21 cellular contexts compared by ENCODE assay signal in the genomic region with DNA sequence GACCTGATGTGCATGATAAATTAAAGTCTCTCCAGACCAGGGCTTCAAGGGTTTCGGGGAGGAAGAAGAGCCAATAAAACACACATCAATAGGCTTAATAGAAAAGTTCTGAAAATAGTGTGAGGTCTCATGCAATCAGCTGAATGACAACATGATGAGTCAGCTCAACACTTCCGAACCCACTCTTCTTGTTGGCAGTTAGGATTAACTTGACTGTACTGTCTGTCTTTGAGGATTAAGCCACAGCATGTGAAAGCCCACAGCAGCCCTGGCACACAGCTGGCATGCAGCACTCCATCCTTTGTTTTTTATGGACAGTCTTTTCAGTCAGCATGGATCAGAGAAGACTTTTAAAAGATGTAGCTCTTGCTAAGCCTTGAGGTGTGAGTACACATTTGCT.
A peak's percentile ranks its signal among the peaks of the same experiment; 100 is the strongest.
DNase-seq lines count a peak whose midpoint lies in the region; ATAC-seq, FAIRE-seq and TF ChIP-seq lines count a peak whose summit lies in the region.
"Had no signal": no experiment of that assay in that cellular context is flagged by ENCODE, and none has a peak within 500 bp of the region (broad histone marks: within the 10 kb centered on the region; RNA-seq: fewer than 3 reads in every experiment).

No MANE protein-coding gene starts in this region.

- WGBS in H1 (ENCODE audit: extremely low coverage in 1 of 2, insufficient coverage in 1 of 2, insufficient read length in 1 of 2, insufficient replicate concordance in 2 of 2, low coverage in 1 of 2, low lambda C conversion rate in 2 of 2, missing lambda C conversion rate in 1 of 2), 2 experiments: 97% methylated on average over 2 of the region's 2 CpGs; no CpG with 5 or more reads in 1 of the 2 experiments

- no peak for TF ChIP-seq CTCF in H1 (IDR thresholded peaks at IDR 0.05; ENCODE audit: control extremely low read depth in 1 of 3, insufficient read depth in 1 of 3, low read depth in 1 of 3, low read length in 3 of 3)

- H3K27ac ChIP-seq in H1 (ENCODE audit: low read depth, low read length): no peak overlapping the region
- H3K27ac ChIP-seq: BLaER1, spleen, transverse colon had no signal

- H3K56ac ChIP-seq in H1 (replicated peaks; ENCODE audit: insufficient read length, low read depth, low read length): no peak overlapping the region

- no peak for TF ChIP-seq POLR2A in H1 (IDR thresholded peaks at IDR 0.05; ENCODE audit: control extremely low read depth in 1 of 2, low read depth in 2 of 2, low read length in 2 of 2)

- no peaks in the 10 kb centered on the region for H3K36me3 ChIP-seq in H1 (ENCODE audit: control insufficient read depth in 2 of 4, insufficient read depth in 4 of 4, low read length in 3 of 4)
- H3K36me3 ChIP-seq: BLaER1, spleen, transverse colon had no signal

- no peak for FAIRE-seq in H1 (lab: Jason Lieb, UNC)

- no peak overlapping the region for H3K18ac ChIP-seq in H1 (ENCODE audit: extremely low read depth, low read length)

- H3K4me2 ChIP-seq in H1 (ENCODE audit: insufficient read depth in 1 of 2, low read depth in 2 of 2, low read length in 2 of 2): no peak overlapping the region
- H3K4me2 ChIP-seq: BLaER1 had no signal

- no peak overlapping the region for H3K4ac ChIP-seq in H1 (replicated peaks; ENCODE audit: insufficient read length, low read depth, low read length)

- POLR2A ChIA-PET in H1 (lab: Charles Lee; ENCODE audit: partially characterized antibody): no interaction called here

- H4K91ac ChIP-seq in H1 (replicated peaks; ENCODE audit: insufficient read length, low read length): no peak overlapping the region

- CTCF ChIA-PET in H1 (lab: Charles Lee; ENCODE audit: partially characterized antibody): no interaction called here

- H3K4me1 ChIP-seq in H1 (replicated peaks in 1 of 4; ENCODE audit: control insufficient read depth in 3 of 4, insufficient read depth in 4 of 4, low read length in 3 of 4): peaks cover 0 to 6% (median 0%) of the 10 kb centered on the region in 4 experiments; a peak in 1 of 7 replicates
- H3K4me1 ChIP-seq: BLaER1, spleen, transverse colon had no signal

- H4K20me1 ChIP-seq in H1 (replicated peaks in 1 of 2; ENCODE audit: control insufficient read depth in 1 of 2, insufficient read depth in 2 of 2, low read length in 2 of 2): no peaks in the 10 kb centered on the region
- H4K20me1 ChIP-seq: BLaER1 had no signal

- no peak overlapping the region for H2AK5ac ChIP-seq in H1 (ENCODE audit: low read depth, low read length)

- H3K14ac ChIP-seq in H1 (ENCODE audit: insufficient read length): no peak overlapping the region

- DNase-seq in HPDE6-E6E7 (ENCODE audit: extremely low spot score) (peak; percentile 21), NCI-H524 treated with DMSO at 0.1 percent for 48 hours (lab: John Stamatoyannopoulos, UW) (peak; percentile 33), H1 (ENCODE audit: low read depth in 1 of 2, low spot score in 2 of 2) (no peak), non-pigmented ciliary epithelial cell (ENCODE audit: low read depth) (peak; percentile 6), GOT3 (lab: John Stamatoyannopoulos, UW) (no peak), occipital lobe (lab: John Stamatoyannopoulos, UW) (no peak)
- DNase-seq: activated CD4-positive, alpha-beta memory T cell treated with anti-CD3 and anti-CD28 coated beads for 36 hours; activated naive CD8-positive, alpha-beta T cell treated with anti-CD3 and anti-CD28 coated beads, Interleukin-2, amount 50 U/mL, for 24 hours; activated T-cell treated with anti-CD3 and anti-CD28 coated beads, Interleukin-2, amount 50 U/mL, for 48 hours; caudate nucleus; effector CD4-positive, alpha-beta T cell; hippocampal formation; KBM-7; NCI-H446; spleen; transverse colon had no signal

- H3K23me2 ChIP-seq in H1 (ENCODE audit: low read depth, low read length): no peaks in the 10 kb centered on the region

- no peak overlapping the region for H2BK12ac ChIP-seq in H1 (ENCODE audit: low read depth, low read length)

- H3K23ac ChIP-seq in H1 (ENCODE audit: insufficient read length): no peak overlapping the region

- no peak overlapping the region for H2BK15ac ChIP-seq in H1 (ENCODE audit: low read length)

- H3K79me1 ChIP-seq in H1 (ENCODE audit: low read depth, low read length): no peaks in the 10 kb centered on the region

- H4K5ac ChIP-seq in H1 (ENCODE audit: insufficient read length, low read depth, low read length): no peak overlapping the region

- TF ChIP-seq EP300 in H1 (IDR thresholded peaks at IDR 0.05; ENCODE audit: borderline replicate concordance in 1 of 2, low read depth in 2 of 2, low read length in 2 of 2): no peak

- H2BK120ac ChIP-seq in H1 (replicated peaks; ENCODE audit: low read depth, low read length): no peak overlapping the region

- no peak overlapping the region for H2BK5ac ChIP-seq in H1 (ENCODE audit: low read depth, low read length)

- no peaks in the 10 kb centered on the region for H3K27me3 ChIP-seq in H1 (replicated peaks in 1 of 4; ENCODE audit: control insufficient read depth in 3 of 4, extremely low read depth in 1 of 4, insufficient read depth in 3 of 4, low read length in 3 of 4)
- H3K27me3 ChIP-seq: BLaER1, spleen, transverse colon had no signal

- H3K9ac ChIP-seq in H1 (replicated peaks in 1 of 4; ENCODE audit: extremely low read depth in 1 of 4, low read depth in 3 of 4, low read length in 3 of 4): no peak overlapping the region
- H3K9ac ChIP-seq: BLaER1 had no signal

- H4K8ac ChIP-seq in H1 (ENCODE audit: extremely low read depth, insufficient read depth, low read length): no peak overlapping the region

- no peak overlapping the region for H3K4me3 ChIP-seq in H1 (ENCODE audit: extremely low read depth in 1 of 4, insufficient read depth in 2 of 4, low read depth in 3 of 4, low read length in 4 of 4)
- H3K4me3 ChIP-seq: BLaER1, spleen, transverse colon had no signal

- H3K9me3 ChIP-seq in H1 (ENCODE audit: insufficient read depth in 2 of 2, low read depth in 1 of 2, low read length in 1 of 2): no peaks in the 10 kb centered on the region
- H3K9me3 ChIP-seq: BLaER1, transverse colon had no signal

- H2AFZ ChIP-seq in H1 (ENCODE audit: low read length): peak overlapping the region; percentile 20

- no peak for TF ChIP-seq RAD21 in H1 (IDR thresholded peaks at IDR 0.05 in 1 of 2, conservative IDR thresholded peaks at IDR 0.05 in 1 of 2; ENCODE audit: low read depth in 2 of 2, low read length in 2 of 2)

- H3K79me2 ChIP-seq in H1 (ENCODE audit: control insufficient read depth in 1 of 2, insufficient read depth in 2 of 2, low read length in 2 of 2): no peaks in the 10 kb centered on the region

- no peak for ATAC-seq in HG03432 (IDR thresholded peaks at IDR 0.05; ENCODE audit: unreplicated experiment)
- ATAC-seq in HG02610 (IDR thresholded peaks at IDR 0.05; ENCODE audit: unreplicated experiment): no peak
- ATAC-seq: activated naive CD8-positive, alpha-beta T cell treated with anti-CD3 and anti-CD28 coated beads, Interleukin-2, amount 50 U/mL, for 24 hours; Panc1; stimulated activated effector memory CD8-positive, alpha-beta T cell treated with anti-CD3 and anti-CD28 coated beads, Interleukin-12 subunit alpha, Interleukin-12 subunit beta, amount 100 ng/mL, for 72 hours had no signal

- no peak overlapping the region for H2BK20ac ChIP-seq in H1 (ENCODE audit: low read length)

TF ChIP-seq in H1, 55 proteins besides CTCF, POLR2A, EP300 and RAD21:
- TF ChIP-seq SIRT6 (IDR thresholded peaks at IDR 0.05; ENCODE audit: low read length) (no peak), MAFK (IDR thresholded peaks at IDR 0.05; ENCODE audit: low read depth, low read length) (0 out of 2 replicates have a peak, but pooled peaks have one; percentile 28), TAF7 (optimal IDR thresholded peaks at IDR 0.05; ENCODE audit: borderline replicate concordance, low read depth, low read length) (no peak)

Comparison
In these comparisons a context has a peak if more than half of its experiments do, and no peak if none do; other contexts are left out.
1. DNase-seq: peak in HPDE6-E6E7 (single experiment), NCI-H524 treated with DMSO at 0.1 percent for 48 hours (single experiment) and non-pigmented ciliary epithelial cell (single experiment); none in H1 (0 of 2), GOT3 (single experiment) and occipital lobe (single experiment).